14 cellular contexts compared by ENCODE assay signal in the genomic region with DNA sequence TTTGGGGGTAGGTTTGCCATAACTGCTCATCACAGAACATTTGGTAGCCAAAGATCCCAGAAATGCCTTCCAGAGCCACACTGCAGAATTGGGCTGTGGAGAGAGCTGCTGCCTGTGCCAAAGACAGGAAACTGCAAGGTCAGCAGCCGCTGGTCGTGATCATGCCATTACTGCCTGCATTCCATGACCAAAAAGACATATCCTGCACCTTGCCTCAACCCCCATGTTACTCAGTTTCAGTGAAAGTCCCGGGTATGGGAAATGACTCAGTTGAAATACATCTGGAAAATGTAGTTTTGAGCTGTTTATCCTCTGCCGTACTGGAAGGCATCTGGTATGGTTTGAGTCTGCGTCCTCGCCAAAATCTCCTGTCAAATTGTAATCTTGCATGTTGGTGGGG.
DNase-seq lines count a peak whose midpoint lies in the region; ATAC-seq, FAIRE-seq and TF ChIP-seq lines count a peak whose summit lies in the region.
"Had no signal": no experiment of that assay in that cellular context is flagged by ENCODE, and none has a peak within 500 bp of the region (broad histone marks: within the 10 kb centered on the region; RNA-seq: fewer than 3 reads in every experiment).

No MANE protein-coding gene starts in this region.

- DNase-seq in A673 (ENCODE audit: low spot score) = peak; percentile 28
- DNase-seq in HS-27A (ENCODE audit: low read depth) = peak; percentile 79
- no peak for DNase-seq in K562 (ENCODE audit: extremely low read depth in 1 of 4, low spot score in 3 of 4)
- DNase-seq in iris pigment epithelial cell (ENCODE audit: low read depth) = peak; percentile 80
- DNase-seq in NCI-H526 treated with DMSO at 0.1 percent for 48 hours (lab: John Stamatoyannopoulos, UW) = no peak
- no peak for DNase-seq in sigmoid colon
- no peak for DNase-seq in lower lobe of right lung
- no peak for DNase-seq in activated naive CD4-positive, alpha-beta T cell treated with anti-CD3 and anti-CD28 coated beads for 36 hours
- DNase-seq: activated CD4-positive, alpha-beta T cell treated with anti-CD3 and anti-CD28 coated beads for 4 hours; Kasumi-1; NCI-H524 had no signal

- H3K27me3 ChIP-seq in A673 (replicated peaks; ENCODE audit: insufficient read depth, low read depth, low read length, poor library complexity) (peaks cover 69% of the 10 kb centered on the region), K562 (ENCODE audit: control insufficient read depth in 2 of 2, insufficient read depth in 2 of 2, low read length in 2 of 2) (peaks cover 14 to 24% of the 10 kb centered on the region in 2 experiments; a peak in 4 of 5 replicates), sigmoid colon (no peaks in the 10 kb centered on the region), lower lobe of right lung (ENCODE audit: low read depth) (peaks cover 5% of the 10 kb centered on the region)
- H3K27me3 ChIP-seq: BLaER1 had no signal

- intact Hi-C loops in A673 (cut with micrococcal nuclease; ENCODE audit: unreplicated experiment) = no loop called here
- intact Hi-C loops in K562 (cut with micrococcal nuclease) = no loop called here
- intact Hi-C loops in sigmoid colon (cut with DNase I) = no loop called here
- intact Hi-C loops in lower lobe of right lung (cut with DNase I) = no loop called here
- intact Hi-C loops in activated naive CD4-positive, alpha-beta T cell treated with anti-CD3 and anti-CD28 coated beads for 36 hours (cut with micrococcal nuclease) = no loop called here

- in situ Hi-C loops in K562 (cut with MboI) = no loop called here

- BruUV-seq in A673 (replicated peaks; lab: Mats Ljungman, UMichigan) = no TSS peak
- BruUV-seq in K562 (replicated peaks; lab: Mats Ljungman, UMichigan) = no TSS peak

- TF ChIP-seq POLR2A in K562 (conservative IDR thresholded peaks at IDR 0.05) (no peak), sigmoid colon (IDR thresholded peaks at IDR 0.05) (no peak)

- no peak for FAIRE-seq in K562 (lab: Jason Lieb, UNC)

- H3K9me3 ChIP-seq in A673 (ENCODE audit: low read depth, low read length, poor library complexity, severe bottlenecking) (no peaks in the 10 kb centered on the region), K562 (replicated peaks; ENCODE audit: control insufficient read depth, insufficient read depth, low read depth, low read length) (no peaks in the 10 kb centered on the region), sigmoid colon (no peaks in the 10 kb centered on the region), lower lobe of right lung (no peaks in the 10 kb centered on the region)

- TF ChIP-seq RAD21 in K562 (CRISPR knock-in tag; conservative IDR thresholded peaks at IDR 0.05 in 1 of 2, IDR thresholded peaks at IDR 0.05 in 1 of 2) = no peak

- H3K4me3 ChIP-seq in A673 (ENCODE audit: low read depth, low read length, poor library complexity, severe bottlenecking) (no peak overlapping the region), K562 (no peak overlapping the region), sigmoid colon (no peak overlapping the region), lower lobe of right lung (no peak overlapping the region)
- H3K4me3 ChIP-seq: BLaER1 had no signal

- no peaks in the 10 kb centered on the region for H3K79me2 ChIP-seq in K562 (ENCODE audit: control insufficient read depth, insufficient read depth, low read length)

- H3K27ac ChIP-seq in A673 (ENCODE audit: low read depth, low read length, poor library complexity, severe bottlenecking) (no peak overlapping the region), K562 (ENCODE audit: extremely low read depth, low read depth, low read length) (no peak overlapping the region), sigmoid colon (peak overlapping the region in 2 of 4 donors; percentile 3 to 41), lower lobe of right lung (no peak overlapping the region)
- H3K27ac ChIP-seq: BLaER1 had no signal

- no peak for ATAC-seq in K562
- ATAC-seq in lower lobe of right lung = no peak
- ATAC-seq: natural killer cell treated with Interleukin-12 subunit alpha and Interleukin-12 subunit beta and Interleukin-15 and Interleukin-18, amount 100 ng/mL, for 72 hours had no signal

- no peaks in the 10 kb centered on the region for H4K20me1 ChIP-seq in K562 (replicated peaks; ENCODE audit: control insufficient read depth, insufficient read depth, low read length)
- H4K20me1 ChIP-seq: BLaER1 had no signal

- CTCF ChIA-PET in A673 (lab: Charles Lee) = no interaction called here
- CTCF ChIA-PET in K562 (lab: Yijun Ruan, JAX; ENCODE audit: low intra/inter-chr PET ratio) = no interaction called here
- CTCF ChIA-PET in activated naive CD4-positive, alpha-beta T cell treated with anti-CD3 and anti-CD28 coated beads for 36 hours (lab: Charles Lee) = no interaction called here

- H3K4me1 Mint-ChIP-seq in activated naive CD4-positive, alpha-beta T cell treated with anti-CD3 and anti-CD28 coated beads for 36 hours (ENCODE audit: low read depth) = no peaks in the 10 kb centered on the region

- H3K9me1 ChIP-seq in K562 (ENCODE audit: control insufficient read depth, insufficient read depth, low read length) = no peaks in the 10 kb centered on the region

- no peak overlapping the region for H3K27ac Mint-ChIP-seq in activated naive CD4-positive, alpha-beta T cell treated with anti-CD3 and anti-CD28 coated beads for 36 hours
- H3K27ac Mint-ChIP-seq: natural killer cell treated with Interleukin-12 subunit alpha and Interleukin-12 subunit beta and Interleukin-15 and Interleukin-18, amount 100 ng/mL, for 72 hours; stimulated activated naive CD8-positive, alpha-beta T cell treated with anti-CD3 and anti-CD28 coated beads, Interleukin-15, Interleukin-2, amounts not matched to agents 100 ng/mL and 50 ng/mL, for 24 hours had no signal

- no peaks in the 10 kb centered on the region for H3K36me3 ChIP-seq in A673 (ENCODE audit: insufficient read depth, low read length, poor library complexity, severe bottlenecking)
- H3K36me3 ChIP-seq in K562 (ENCODE audit: control insufficient read depth, insufficient read depth, low read length) = no peaks in the 10 kb centered on the region
- no peaks in the 10 kb centered on the region for H3K36me3 ChIP-seq in sigmoid colon
- no peaks in the 10 kb centered on the region for H3K36me3 ChIP-seq in lower lobe of right lung
- H3K36me3 ChIP-seq: BLaER1 had no signal

- TF ChIP-seq EP300 in K562 (IDR thresholded peaks at IDR 0.05; ENCODE audit: low read length) (no peak), sigmoid colon (IDR thresholded peaks at IDR 0.05) (no peak)

- H2AFZ ChIP-seq in K562 (ENCODE audit: low read depth, low read length) = no peak overlapping the region

- no peak for TF ChIP-seq CTCF in A673 (conservative IDR thresholded peaks at IDR 0.05; ENCODE audit: low read depth, low read length)
- TF ChIP-seq CTCF in K562 (IDR thresholded peaks at IDR 0.05 in 2 of 3, conservative IDR thresholded peaks at IDR 0.05 in 1 of 3; ENCODE audit: insufficient read depth in 2 of 3, low read depth in 1 of 3, low read length in 3 of 3) = no peak
- TF ChIP-seq CTCF in sigmoid colon (IDR thresholded peaks at IDR 0.05) = no peak
- no peak for TF ChIP-seq CTCF in lower lobe of right lung (IDR thresholded peaks at IDR 0.05)

- peaks cover 3% of the 10 kb centered on the region for H3K4me1 ChIP-seq in A673 (ENCODE audit: insufficient read depth, low read length, poor library complexity, severe bottlenecking)
- H3K4me1 ChIP-seq in K562 (replicated peaks in 1 of 2; ENCODE audit: control insufficient read depth in 2 of 2, insufficient read depth in 2 of 2, low read length in 2 of 2) = no peaks in the 10 kb centered on the region
- peaks cover 0 to 20% (median 11%) of the 10 kb centered on the region in 4 donors for H3K4me1 ChIP-seq in sigmoid colon
- H3K4me1 ChIP-seq in lower lobe of right lung = no peaks in the 10 kb centered on the region
- H3K4me1 ChIP-seq: BLaER1 had no signal

- H3K36me3 Mint-ChIP-seq in activated naive CD4-positive, alpha-beta T cell treated with anti-CD3 and anti-CD28 coated beads for 36 hours (ENCODE audit: low read depth) = no peaks in the 10 kb centered on the region

- H3K27me3 Mint-ChIP-seq in activated naive CD4-positive, alpha-beta T cell treated with anti-CD3 and anti-CD28 coated beads for 36 hours (ENCODE audit: low read depth) = peaks cover 27% of the 10 kb centered on the region

- H3K4me3 Mint-ChIP-seq in activated naive CD4-positive, alpha-beta T cell treated with anti-CD3 and anti-CD28 coated beads for 36 hours = no peak overlapping the region
- H3K4me3 Mint-ChIP-seq: natural killer cell treated with Interleukin-12 subunit alpha and Interleukin-12 subunit beta and Interleukin-15 and Interleukin-18, amount 100 ng/mL, for 72 hours; stimulated activated naive CD8-positive, alpha-beta T cell treated with anti-CD3 and anti-CD28 coated beads, Interleukin-15, Interleukin-2, amounts not matched to agents 100 ng/mL and 50 ng/mL, for 24 hours had no signal

- POLR2A ChIA-PET in A673 (lab: Charles Lee; ENCODE audit: low non-redundant PET) (no interaction called here), K562 (lab: Yijun Ruan, JAX) (interaction anchor here (0.9 to 1.2 kb wide), 3 partner anchors 10 to 188 kb away, joined by 3 to 4 read pairs (median 3); no protein-coding TSS in a partner anchor)

- no peak overlapping the region for H3K4me2 ChIP-seq in K562 (ENCODE audit: insufficient read depth, low read length)
- H3K4me2 ChIP-seq: BLaER1 had no signal

- 3% methylated on average over 6 of the region's 6 CpGs for WGBS in K562 (ENCODE audit: insufficient coverage, low coverage, missing lambda C conversion rate)
- 73 to 76% methylated on average over 6 of the region's 6 CpGs for WGBS in sigmoid colon, 2 donors

- H3K9me3 Mint-ChIP-seq in activated naive CD4-positive, alpha-beta T cell treated with anti-CD3 and anti-CD28 coated beads for 36 hours = peaks cover 2% of the 10 kb centered on the region
- H3K9me3 Mint-ChIP-seq: natural killer cell treated with Interleukin-12 subunit alpha and Interleukin-12 subunit beta and Interleukin-15 and Interleukin-18, amount 100 ng/mL, for 72 hours had no signal

- no peak overlapping the region for H3K9ac ChIP-seq in K562 (ENCODE audit: insufficient read depth in 1 of 2, low read depth in 2 of 2, low read length in 2 of 2)
- H3K9ac ChIP-seq: BLaER1 had no signal

TF ChIP-seq in K562, 482 proteins besides CTCF, POLR2A, EP300 and RAD21:
- TF ChIP-seq HDAC3 (IDR thresholded peaks at IDR 0.05; ENCODE audit: borderline replicate concordance, partially characterized antibody) (no peak), MAFG (tag; conservative IDR thresholded peaks at IDR 0.05) (peak; percentile 82), MAFK (IDR thresholded peaks at IDR 0.05; ENCODE audit: low read length) (peak; percentile 74), MAFF (IDR thresholded peaks at IDR 0.05; ENCODE audit: low read length) (peak; percentile 66; the same call in 1 of the 2 replicates), ZNF316 (IDR thresholded peaks at IDR 0.05) (peak; percentile 68), C11orf30 (IDR thresholded peaks at IDR 0.05; ENCODE audit: low read depth) (peak; percentile 75)
TF ChIP-seq in K562: peak in this region for 5.

Comparison
In these comparisons a context has a peak if more than half of its experiments do, and no peak if none do; other contexts are left out.
1. DNase-seq: peak in A673 (single experiment), HS-27A (single experiment) and iris pigment epithelial cell (single experiment); none in K562 (0 of 4), NCI-H526 treated with DMSO at 0.1 percent for 48 hours (single experiment), sigmoid colon (single experiment), lower lobe of right lung (single experiment) and activated naive CD4-positive, alpha-beta T cell treated with anti-CD3 and anti-CD28 coated beads for 36 hours (single experiment).